ENCODE assay signal across 9 cellular contexts in the genomic region with DNA sequence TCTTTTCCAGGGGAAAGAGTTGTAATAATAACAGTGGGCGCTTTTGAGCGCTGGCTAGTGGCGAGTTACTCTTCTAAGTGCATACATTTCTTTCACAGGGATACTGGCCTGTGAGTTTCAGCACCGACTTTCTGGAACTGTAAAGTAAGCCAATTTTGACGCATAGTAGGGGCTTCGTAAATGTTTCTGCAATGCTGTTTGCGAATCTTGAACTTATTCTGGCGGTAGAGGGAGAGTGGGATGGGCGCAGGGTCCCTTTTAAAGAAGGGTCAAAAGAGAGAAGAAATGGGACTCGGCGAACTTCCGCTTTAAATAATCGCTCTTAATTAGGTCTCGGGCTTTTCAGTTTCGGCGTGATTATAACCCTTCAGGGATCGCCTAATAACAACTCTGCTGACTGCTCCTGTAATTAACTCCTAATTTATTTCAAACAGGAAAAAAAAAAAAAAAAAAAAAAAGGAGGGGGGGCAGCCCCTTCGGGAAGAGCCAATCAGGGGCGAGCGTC. TPM values are rescaled to one million over a fixed set of nuclear protein-coding genes. Genes with fewer than 3 reads are reported as not detected.
DNase-seq lines count a peak whose midpoint lies in the region; TF ChIP-seq lines count a peak whose summit lies in the region.
"Had no signal": no experiment of that assay in that cellular context is flagged by ENCODE, and none has a peak within 500 bp of the region (broad histone marks: within the 10 kb centered on the region; RNA-seq: fewer than 3 reads in every experiment).

No MANE protein-coding gene starts in this region.

- peak overlapping the region; percentile 76 for H3K4me3 ChIP-seq in ACC112 (ENCODE audit: low read depth, low read length)
- peak overlapping the region; percentile 51 for H3K4me3 ChIP-seq in colonic mucosa
- peak overlapping the region; percentile 59 to 69 for H3K4me3 ChIP-seq in muscle layer of duodenum (ENCODE audit: low read depth in 1 of 2, low read length in 2 of 2)

- H3K4me1 ChIP-seq in ACC112 (ENCODE audit: control insufficient read depth, insufficient read depth, low read length, unreplicated experiment): no peaks in the 10 kb centered on the region
- no peaks in the 10 kb centered on the region for H3K4me1 ChIP-seq in colonic mucosa
- H3K4me1 ChIP-seq in muscle layer of duodenum (ENCODE audit: control insufficient read depth in 1 of 2, insufficient read depth in 2 of 2, low read length in 2 of 2): peaks cover 0 to 35% of the 10 kb centered on the region in 2 donors

- DNase-seq in LHCN-M2 (ENCODE audit: low read depth) (peak; percentile 24), colonic mucosa (no peak), NCI-H146 (lab: John Stamatoyannopoulos, UW) (no peak), HuH-7 (ENCODE audit: low spot score) (no peak), NCI-H526 (lab: John Stamatoyannopoulos, UW) (no peak), GDM1 (lab: John Stamatoyannopoulos, UW) (no peak)
- DNase-seq: activated gamma-delta T cell had no signal

- no peaks in the 10 kb centered on the region for H3K36me3 ChIP-seq in ACC112 (ENCODE audit: insufficient read depth, low read length)
- no peaks in the 10 kb centered on the region for H3K36me3 ChIP-seq in colonic mucosa
- peaks cover 0 to under 1% of the 10 kb centered on the region in 2 donors for H3K36me3 ChIP-seq in muscle layer of duodenum (ENCODE audit: control insufficient read depth in 1 of 2, insufficient read depth in 2 of 2, low read length in 2 of 2)

- no peak for TF ChIP-seq CTCF in colonic mucosa (IDR thresholded peaks at IDR 0.05)

- peak overlapping the region; percentile 68 for H2AFZ ChIP-seq in ACC112 (ENCODE audit: low read length, unreplicated experiment)

- no peaks in the 10 kb centered on the region for H3K79me2 ChIP-seq in ACC112 (ENCODE audit: control insufficient read depth, insufficient read depth, low read length, unreplicated experiment)

- H3K27ac ChIP-seq in ACC112 (ENCODE audit: low read depth, low read length) (no peak overlapping the region), colonic mucosa (no peak overlapping the region), muscle layer of duodenum (ENCODE audit: low read length) (no peak overlapping the region)

- H3K9me3 ChIP-seq in colonic mucosa (no peaks in the 10 kb centered on the region), muscle layer of duodenum (ENCODE audit: control insufficient read depth in 1 of 2, low read length in 2 of 2) (no peaks in the 10 kb centered on the region)

- H3K9ac ChIP-seq in colonic mucosa (ENCODE audit: low read depth in 2 of 2, low read length in 2 of 2): peak overlapping the region in 1 of 2 donors; percentile 46

- intact Hi-C loops in colonic mucosa (cut with DNase I): no loop called here

- H3K27me3 ChIP-seq in ACC112 (ENCODE audit: insufficient read depth, low read length) (peaks cover 72% of the 10 kb centered on the region), colonic mucosa (peaks cover 57% of the 10 kb centered on the region), muscle layer of duodenum (ENCODE audit: low read depth, low read length) (peaks cover 71% of the 10 kb centered on the region)

RNA-seq across cellular contexts. Expression of gene MSX2, which starts 0.4 kb away (rescaled TPM):
- total RNA-seq in LHCN-M2 (2014; rRNA removed): 4.0 and 4.9 TPM in 2 replicates
- polyA plus RNA-seq in LHCN-M2 (2012): 3.9 TPM
- total RNA-seq in colonic mucosa: under 1 TPM; 0.17 to 0.88 TPM
